In genomic region chr16:66714062-66714461, GRCh38 we compare ENCODE assay signal across 15 cellular contexts. TPM values are rescaled to one million over a fixed set of nuclear protein-coding genes. Genes with fewer than 3 reads are reported as not detected.
DNase-seq lines count a peak whose midpoint lies in the region; ATAC-seq and TF ChIP-seq lines count a peak whose summit lies in the region.
"Had no signal": no experiment of that assay in that cellular context is flagged by ENCODE, and none has a peak within 500 bp of the region (broad histone marks: within the 10 kb centered on the region; RNA-seq: fewer than 3 reads in every experiment).

No MANE protein-coding gene starts in this region.

- H3K27me3 Mint-ChIP-seq in activated T-helper 1 cell treated with anti-CD3 and anti-CD28 coated beads, Interleukin-12 subunit alpha, Interleukin-12 subunit beta, Interleukin-2, Interleukin-4 antibody, amounts not matched to agents 30 ng/mL and 10 ng/mL and 1 ng/mL, durations not matched to agents 14 hours and 24 hours and 36 hours (ENCODE audit: insufficient read depth) = no peaks in the 10 kb centered on the region

- intact Hi-C loops in colonic mucosa (cut with DNase I) = no loop called here
- intact Hi-C loops in activated T-helper 1 cell treated with anti-CD3 and anti-CD28 coated beads, Interleukin-12 subunit alpha, Interleukin-12 subunit beta, Interleukin-2, Interleukin-4 antibody, amounts not matched to agents 30 ng/mL and 10 ng/mL and 1 ng/mL, durations not matched to agents 14 hours and 24 hours and 36 hours (cut with micrococcal nuclease) = no loop called here

- H3K27ac ChIP-seq in Peyer's patch = peak overlapping the region in 3 of 4 donors; percentile 12 to 81 (median 75)
- H3K27ac ChIP-seq in colonic mucosa = peak overlapping the region; percentile 48
- H3K27ac ChIP-seq in mucosa of rectum (ENCODE audit: low read depth in 2 of 2, low read length in 2 of 2) = peak overlapping the region; percentile 49 to 75
- H3K27ac ChIP-seq: C4-2B had no signal

- peaks cover 0 to 16% (median 0%) of the 10 kb centered on the region in 4 donors for H3K4me1 ChIP-seq in Peyer's patch
- H3K4me1 ChIP-seq in colonic mucosa = no peaks in the 10 kb centered on the region
- H3K4me1 ChIP-seq in mucosa of rectum (ENCODE audit: control insufficient read depth in 2 of 2, insufficient read depth in 2 of 2, low read length in 2 of 2) = peaks cover 6 to 16% of the 10 kb centered on the region in 2 donors

- no peaks in the 10 kb centered on the region for H3K27me3 ChIP-seq in Peyer's patch
- no peaks in the 10 kb centered on the region for H3K27me3 ChIP-seq in colonic mucosa
- H3K27me3 ChIP-seq in mucosa of rectum (ENCODE audit: control insufficient read depth in 2 of 2, insufficient read depth in 2 of 2, low read length in 2 of 2) = no peaks in the 10 kb centered on the region

- no peaks in the 10 kb centered on the region for H3K9me3 Mint-ChIP-seq in activated T-helper 1 cell treated with anti-CD3 and anti-CD28 coated beads, Interleukin-12 subunit alpha, Interleukin-12 subunit beta, Interleukin-2, Interleukin-4 antibody, amounts not matched to agents 30 ng/mL and 10 ng/mL and 1 ng/mL, durations not matched to agents 14 hours and 24 hours and 36 hours

- DNase-seq in Peyer's patch (no peak), colonic mucosa (no peak), Kasumi-1 (lab: John Stamatoyannopoulos, UW) (no peak), cerebellum (ENCODE audit: low spot score) (no peak)
- no peak for DNase-seq in activated T-helper 1 cell treated with anti-CD3 and anti-CD28 coated beads, Interleukin-12 subunit alpha, Interleukin-12 subunit beta, Interleukin-2, Interleukin-4 antibody, amounts not matched to agents 30 ng/mL and 10 ng/mL and 1 ng/mL, durations not matched to agents 14 hours and 24 hours and 36 hours (ENCODE audit: low spot score)
- DNase-seq: CD4-positive, alpha-beta memory T cell; DND-41; GDM1; HCEC 1CT; HFFc6; IMR-90 had no signal

- no peak overlapping the region for H3K4me3 ChIP-seq in Peyer's patch
- H3K4me3 ChIP-seq in colonic mucosa = no peak overlapping the region
- H3K4me3 ChIP-seq in mucosa of rectum (ENCODE audit: low read length in 2 of 2) = no peak overlapping the region

- TF ChIP-seq CTCF in Peyer's patch (IDR thresholded peaks at IDR 0.05) (no peak), colonic mucosa (IDR thresholded peaks at IDR 0.05) (no peak)

- no peak overlapping the region for H3K9ac ChIP-seq in colonic mucosa (ENCODE audit: low read depth in 2 of 2, low read length in 2 of 2)
- H3K9ac ChIP-seq in mucosa of rectum (ENCODE audit: low read depth in 1 of 2, low read length in 2 of 2) = no peak overlapping the region

- H3K4me3 Mint-ChIP-seq in activated T-helper 1 cell treated with anti-CD3 and anti-CD28 coated beads, Interleukin-12 subunit alpha, Interleukin-12 subunit beta, Interleukin-2, Interleukin-4 antibody, amounts not matched to agents 30 ng/mL and 10 ng/mL and 1 ng/mL, durations not matched to agents 14 hours and 24 hours and 36 hours = no peak overlapping the region
- H3K4me3 Mint-ChIP-seq: B cell; CD4-positive, alpha-beta memory T cell; HFFc6 had no signal

- H3K27ac Mint-ChIP-seq in activated T-helper 1 cell treated with anti-CD3 and anti-CD28 coated beads, Interleukin-12 subunit alpha, Interleukin-12 subunit beta, Interleukin-2, Interleukin-4 antibody, amounts not matched to agents 30 ng/mL and 10 ng/mL and 1 ng/mL, durations not matched to agents 14 hours and 24 hours and 36 hours = no peak overlapping the region
- H3K27ac Mint-ChIP-seq: B cell; CD4-positive, alpha-beta memory T cell; HFFc6 had no signal

- no peaks in the 10 kb centered on the region for H3K9me3 ChIP-seq in Peyer's patch
- H3K9me3 ChIP-seq in colonic mucosa = no peaks in the 10 kb centered on the region
- no peaks in the 10 kb centered on the region for H3K9me3 ChIP-seq in mucosa of rectum (ENCODE audit: control insufficient read depth in 2 of 2, low read length in 2 of 2)

- H3K36me3 Mint-ChIP-seq in activated T-helper 1 cell treated with anti-CD3 and anti-CD28 coated beads, Interleukin-12 subunit alpha, Interleukin-12 subunit beta, Interleukin-2, Interleukin-4 antibody, amounts not matched to agents 30 ng/mL and 10 ng/mL and 1 ng/mL, durations not matched to agents 14 hours and 24 hours and 36 hours (ENCODE audit: low read depth) = peaks cover under 1% of the 10 kb centered on the region

- H3K4me1 Mint-ChIP-seq in activated T-helper 1 cell treated with anti-CD3 and anti-CD28 coated beads, Interleukin-12 subunit alpha, Interleukin-12 subunit beta, Interleukin-2, Interleukin-4 antibody, amounts not matched to agents 30 ng/mL and 10 ng/mL and 1 ng/mL, durations not matched to agents 14 hours and 24 hours and 36 hours (ENCODE audit: low read depth) = no peaks in the 10 kb centered on the region
- H3K4me1 Mint-ChIP-seq: B cell; CD4-positive, alpha-beta memory T cell had no signal

- H3K36me3 ChIP-seq in Peyer's patch = peaks cover 0 to 7% (median 0%) of the 10 kb centered on the region in 3 donors
- H3K36me3 ChIP-seq in colonic mucosa = no peaks in the 10 kb centered on the region
- H3K36me3 ChIP-seq in mucosa of rectum (ENCODE audit: control insufficient read depth in 2 of 2, insufficient read depth in 2 of 2, low read length in 2 of 2) = peaks cover 0 to 3% of the 10 kb centered on the region in 2 donors

- no peak for ATAC-seq in HG03175 (IDR thresholded peaks at IDR 0.05; ENCODE audit: unreplicated experiment)

- TF ChIP-seq POLR2A in Peyer's patch (IDR thresholded peaks at IDR 0.05) = no peak

RNA-seq across cellular contexts. Expression of gene CMTM4, which starts 17.5 kb away (rescaled TPM):
- 100 to 1,000 TPM in 2 of 4 donors, 10 to 100 TPM in 2; 33.8 to 116 (median 101) TPM for total RNA-seq in Peyer's patch
- 100 to 1,000 TPM; 150 to 212 TPM for total RNA-seq in colonic mucosa
- total RNA-seq in activated T-helper 1 cell treated with anti-CD3 and anti-CD28 coated beads, Interleukin-12 subunit alpha, Interleukin-12 subunit beta, Interleukin-2, Interleukin-4 antibody, amounts not matched to agents 30 ng/mL and 10 ng/mL and 1 ng/mL, durations not matched to agents 14 hours and 24 hours and 36 hours = 3.3 and 3.9 TPM in 2 replicates
- 39.0 TPM for total RNA-seq in cerebellum

RNA-seq across cellular contexts. Expression of gene DYNC1LI2, which starts 37.3 kb away (rescaled TPM):
- 100 to 1,000 TPM; 167 to 337 (median 206) TPM for total RNA-seq in Peyer's patch
- total RNA-seq in colonic mucosa = 100 to 1,000 TPM; 138 to 162 TPM
- total RNA-seq in activated T-helper 1 cell treated with anti-CD3 and anti-CD28 coated beads, Interleukin-12 subunit alpha, Interleukin-12 subunit beta, Interleukin-2, Interleukin-4 antibody, amounts not matched to agents 30 ng/mL and 10 ng/mL and 1 ng/mL, durations not matched to agents 14 hours and 24 hours and 36 hours = 55.7 and 60.3 TPM in 2 replicates
- 145 TPM for total RNA-seq in cerebellum
